9 cellular contexts compared by ENCODE assay signal in the genomic region with DNA sequence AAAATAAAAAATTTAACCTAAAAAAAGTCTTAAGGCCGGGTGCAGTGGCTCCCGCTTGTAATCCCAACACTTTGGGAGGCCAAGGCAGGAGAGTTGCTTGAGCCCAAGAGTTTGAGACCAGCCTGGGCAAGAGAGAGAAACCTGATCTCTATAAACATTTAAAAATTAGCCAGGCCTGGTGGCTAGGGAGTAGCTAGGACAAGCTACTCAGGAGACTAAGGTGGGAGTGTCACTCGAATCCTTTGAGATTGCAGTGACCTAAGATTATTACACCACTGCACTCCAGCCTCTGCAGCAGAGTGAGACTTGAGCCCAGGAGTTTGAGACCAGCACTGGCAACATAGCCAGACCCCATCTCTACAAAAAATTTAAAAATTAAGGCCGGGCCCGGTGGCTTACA. TPM values are rescaled to one million over a fixed set of nuclear protein-coding genes. Genes with fewer than 3 reads are reported as not detected.
DNase-seq lines count a peak whose midpoint lies in the region; ATAC-seq and TF ChIP-seq lines count a peak whose summit lies in the region.
"Had no signal": no experiment of that assay in that cellular context is flagged by ENCODE, and none has a peak within 500 bp of the region (broad histone marks: within the 10 kb centered on the region; RNA-seq: fewer than 3 reads in every experiment).

No MANE protein-coding gene starts in this region.

- H3K9me3 ChIP-seq in RWPE2 (ENCODE audit: severe bottlenecking), result no peaks in the 10 kb centered on the region
- no peaks in the 10 kb centered on the region for H3K9me3 ChIP-seq in fibroblast of lung (ENCODE audit: control insufficient read depth, insufficient read depth, low read depth, low read length)

- no peak for ATAC-seq in RWPE2 (ENCODE audit: low read depth)
- no peak for ATAC-seq in GM19467 (IDR thresholded peaks at IDR 0.05; ENCODE audit: unreplicated experiment)

- no peak overlapping the region for H2AFZ ChIP-seq in fibroblast of lung (ENCODE audit: low read length)

- no peaks in the 10 kb centered on the region for H3K27me3 ChIP-seq in RWPE2 (ENCODE audit: insufficient read depth, poor library complexity, severe bottlenecking)
- H3K27me3 ChIP-seq in fibroblast of lung (ENCODE audit: control insufficient read depth, insufficient read depth, low read length), result no peaks in the 10 kb centered on the region
- H3K27me3 ChIP-seq in rectal smooth muscle tissue (ENCODE audit: control insufficient read depth, insufficient read depth, low read length), result no peaks in the 10 kb centered on the region

- H3K36me3 ChIP-seq in RWPE2 (ENCODE audit: low read depth), result peaks cover 45% of the 10 kb centered on the region
- peaks cover 9% of the 10 kb centered on the region for H3K36me3 ChIP-seq in fibroblast of lung (ENCODE audit: control insufficient read depth, insufficient read depth, low read length)
- H3K36me3 ChIP-seq in rectal smooth muscle tissue (ENCODE audit: control insufficient read depth, insufficient read depth, low read length), result peaks cover 14% of the 10 kb centered on the region

- H3K9ac ChIP-seq in fibroblast of lung (ENCODE audit: insufficient read depth, low read length), result no peak overlapping the region
- H3K9ac ChIP-seq in rectal smooth muscle tissue (ENCODE audit: low read length), result no peak overlapping the region

- H3K4me3 ChIP-seq in GM12864 (ENCODE audit: low read depth, low read length), result peak overlapping the region; percentile 80
- peak overlapping the region; percentile 98 for H3K4me3 ChIP-seq in RWPE2 (ENCODE audit: severe bottlenecking)
- peak overlapping the region; percentile 22 to 97 (median 83) for H3K4me3 ChIP-seq in fibroblast of lung (replicated peaks in 1 of 4; ENCODE audit: control extremely low read depth in 1 of 4, insufficient read depth in 1 of 4, low read depth in 3 of 4, low read length in 4 of 4)
- H3K4me3 ChIP-seq in rectal smooth muscle tissue (ENCODE audit: low read length), result peak overlapping the region; percentile 97

- peaks cover 10% of the 10 kb centered on the region for H3K4me1 ChIP-seq in RWPE2 (ENCODE audit: insufficient read depth, poor library complexity, severe bottlenecking)
- peaks cover 8% of the 10 kb centered on the region for H3K4me1 ChIP-seq in fibroblast of lung (ENCODE audit: control insufficient read depth, extremely low read depth, insufficient read depth, low read length)
- H3K4me1 ChIP-seq in rectal smooth muscle tissue (ENCODE audit: control insufficient read depth, insufficient read depth, low read length), result peaks cover 15% of the 10 kb centered on the region

- H3K79me2 ChIP-seq in fibroblast of lung (ENCODE audit: control insufficient read depth, insufficient read depth, low read length), result peaks cover 19% of the 10 kb centered on the region

- H3K27ac ChIP-seq in RWPE2 (ENCODE audit: poor library complexity, severe bottlenecking) (peak overlapping the region; percentile 79), fibroblast of lung (ENCODE audit: insufficient read depth, low read length) (peak overlapping the region; percentile 95), rectal smooth muscle tissue (ENCODE audit: low read depth, low read length) (no peak overlapping the region)

- H3K4me2 ChIP-seq in fibroblast of lung (ENCODE audit: extremely low read depth, insufficient read depth, low read length), result peak overlapping the region; percentile 82

- DNase-seq in GM12864 (ENCODE audit: low read depth) (no peak), RWPE2 (ENCODE audit: low spot score) (no peak), fibroblast of lung (ENCODE audit: low read depth in 2 of 2) (no peak), GDM1 (lab: John Stamatoyannopoulos, UW) (no peak), NCI-H1105 treated with DMSO at 0.1 percent for 48 hours (lab: John Stamatoyannopoulos, UW) (no peak), NCI-H526 (lab: John Stamatoyannopoulos, UW) (no peak)
- DNase-seq: left colon had no signal

- H4K20me1 ChIP-seq in fibroblast of lung (ENCODE audit: control insufficient read depth, extremely low read depth, insufficient read depth, low read length), result no peaks in the 10 kb centered on the region

- TF ChIP-seq CTCF in GM12864 (IDR thresholded peaks at IDR 0.05; ENCODE audit: low read depth, low read length, missing control alignments) (no peak), RWPE2 (IDR thresholded peaks at IDR 0.05; ENCODE audit: poor library complexity, severe bottlenecking) (no peak), fibroblast of lung (conservative IDR thresholded peaks at IDR 0.05 in 1 of 2, IDR thresholded peaks at IDR 0.05 in 1 of 2; ENCODE audit: low read depth in 1 of 2, low read length in 2 of 2) (no peak)

RNA-seq across cellular contexts. Expression of a gene that starts 1.1 kb away (rescaled TPM):
- 5.9 and 7.8 TPM in 2 replicates for total RNA-seq in fibroblast of lung
- 6.3 and 9.9 TPM in 2 replicates for polyA plus RNA-seq in fibroblast of lung
- polyA plus RNA-seq in fibroblast of lung (2012), result 14.8 and 18.5 TPM in 2 replicates
- 23.9 and 35.2 TPM in 2 replicates for polyA minus RNA-seq in fibroblast of lung (ENCODE audit: low replicate concordance)

RNA-seq across cellular contexts. Expression of a gene that starts 42.6 kb away (rescaled TPM):
- 6.7 and 14.4 TPM in 2 replicates for total RNA-seq in fibroblast of lung
- polyA plus RNA-seq in fibroblast of lung, result 4.2 and 6.6 TPM in 2 replicates
- polyA plus RNA-seq in fibroblast of lung (2012), result 40.5 and 59.2 TPM in 2 replicates
- 43.0 and 58.8 TPM in 2 replicates for polyA minus RNA-seq in fibroblast of lung (ENCODE audit: low replicate concordance)

RNA-seq across cellular contexts. Expression of a gene that starts 46.9 kb away (rescaled TPM):
- 47.3 and 58.1 TPM in 2 replicates for total RNA-seq in fibroblast of lung
- 36.4 and 60.4 TPM in 2 replicates for polyA plus RNA-seq in fibroblast of lung
- polyA plus RNA-seq in fibroblast of lung (2012), result 121 and 163 TPM in 2 replicates
- polyA minus RNA-seq in fibroblast of lung (ENCODE audit: low replicate concordance), result 123 and 228 TPM in 2 replicates

RNA-seq across cellular contexts. Expression of a gene that starts 52.9 kb away (rescaled TPM):
- 4.1 and 5.3 TPM in 2 replicates for total RNA-seq in fibroblast of lung
- polyA plus RNA-seq in fibroblast of lung, result 2.3 and 3.3 TPM in 2 replicates
- polyA plus RNA-seq in fibroblast of lung (2012), result 6.4 and 7.6 TPM in 2 replicates
- 0.82 and 9.1 TPM in 2 replicates for polyA minus RNA-seq in fibroblast of lung (ENCODE audit: low replicate concordance)
